In the genomic region with DNA sequence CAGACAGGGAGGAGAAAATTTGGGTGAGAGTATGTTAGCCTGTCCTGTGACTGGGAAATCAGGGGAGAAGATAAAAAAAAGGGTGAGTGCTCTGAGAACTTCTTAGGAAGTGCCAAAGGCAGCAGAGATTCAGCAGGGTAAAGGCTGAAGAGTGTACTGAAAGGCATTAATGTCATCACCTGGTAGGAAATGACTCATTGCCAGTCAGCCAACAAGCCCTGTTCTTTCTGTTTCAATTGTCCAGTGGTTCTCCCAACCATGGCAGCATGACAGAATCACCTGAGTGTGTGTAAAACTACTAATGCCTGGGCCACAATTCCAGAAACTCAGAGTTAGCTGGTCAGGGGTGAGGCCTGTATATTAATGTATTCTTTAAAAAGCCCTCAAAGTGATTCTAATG, we compare ENCODE assay signal across 9 cellular contexts.
DNase-seq lines count a peak whose midpoint lies in the region; ATAC-seq and TF ChIP-seq lines count a peak whose summit lies in the region.
"Had no signal": no experiment of that assay in that cellular context is flagged by ENCODE, and none has a peak within 500 bp of the region (broad histone marks: within the 10 kb centered on the region; RNA-seq: fewer than 3 reads in every experiment).

No MANE protein-coding gene starts in this region.

- peaks cover 9% of the 10 kb centered on the region for H3K4me1 ChIP-seq in mucosa of descending colon (ENCODE audit: low read depth)

- ATAC-seq in HG02798 (IDR thresholded peaks at IDR 0.05; ENCODE audit: poor library complexity, unreplicated experiment) (peak; percentile 73), mucosa of descending colon (peak; percentile 99)

- H3K27ac ChIP-seq in RWPE1 = peak overlapping the region; percentile 80
- H3K27ac ChIP-seq: 22Rv1 had no signal

- no peaks in the 10 kb centered on the region for H3K9me3 ChIP-seq in mucosa of descending colon

- no peak overlapping the region for H3K4me3 ChIP-seq in mucosa of descending colon

- DNase-seq in DMS79 treated with DMSO at 0.1 percent for 48 hours (lab: John Stamatoyannopoulos, UW) = peak; percentile 16
- no peak for DNase-seq in DMS79 (lab: John Stamatoyannopoulos, UW)
- peak; percentile 85 for DNase-seq in RWPE1 (ENCODE audit: low spot score)
- no peak for DNase-seq in mucosa of descending colon
- DNase-seq in GDM1 (lab: John Stamatoyannopoulos, UW) = no peak
- no peak for DNase-seq in NCI-H748 (lab: John Stamatoyannopoulos, UW; ENCODE audit: unreplicated experiment)
- no peak for DNase-seq in stimulated activated CD4-positive, alpha-beta T cell treated with anti-CD3 and anti-CD28 coated beads, Interleukin-12 subunit alpha, Interleukin-12 subunit beta, amount 100 ng/mL, for 4 hours

- POLR2A ChIA-PET in RWPE1 (lab: Yijun Ruan, JAX; ENCODE audit: low non-redundant PET) = no interaction called here

- TF ChIP-seq CTCF in RWPE1 (conservative IDR thresholded peaks at IDR 0.05; ENCODE audit: low read depth) = no peak
- no peak for TF ChIP-seq CTCF in mucosa of descending colon (IDR thresholded peaks at IDR 0.05)

- intact Hi-C loops in mucosa of descending colon (cut with DNase I, micrococcal nuclease) = no loop called here

- H3K36me3 ChIP-seq in mucosa of descending colon (ENCODE audit: low read depth) = no peaks in the 10 kb centered on the region

- CTCF ChIA-PET in RWPE1 (lab: Yijun Ruan, JAX) = interaction anchor here (0.6 to 1.0 kb wide), 3 partner anchors 64 to 819 kb away, joined by 3 to 4 read pairs (median 4); no protein-coding TSS in a partner anchor

Comparison
In these comparisons a context has a peak if more than half of its experiments do, and no peak if none do; other contexts are left out.
1. DNase-seq: peak in DMS79 treated with DMSO at 0.1 percent for 48 hours (single experiment) and RWPE1 (single experiment); none in DMS79 (single experiment), mucosa of descending colon (0 of 3), GDM1 (single experiment), NCI-H748 (single experiment) and stimulated activated CD4-positive, alpha-beta T cell treated with anti-CD3 and anti-CD28 coated beads, Interleukin-12 subunit alpha, Interleukin-12 subunit beta, amount 100 ng/mL, for 4 hours (single experiment).